ENCODE assay signal across 8 cellular contexts in the genomic region with DNA sequence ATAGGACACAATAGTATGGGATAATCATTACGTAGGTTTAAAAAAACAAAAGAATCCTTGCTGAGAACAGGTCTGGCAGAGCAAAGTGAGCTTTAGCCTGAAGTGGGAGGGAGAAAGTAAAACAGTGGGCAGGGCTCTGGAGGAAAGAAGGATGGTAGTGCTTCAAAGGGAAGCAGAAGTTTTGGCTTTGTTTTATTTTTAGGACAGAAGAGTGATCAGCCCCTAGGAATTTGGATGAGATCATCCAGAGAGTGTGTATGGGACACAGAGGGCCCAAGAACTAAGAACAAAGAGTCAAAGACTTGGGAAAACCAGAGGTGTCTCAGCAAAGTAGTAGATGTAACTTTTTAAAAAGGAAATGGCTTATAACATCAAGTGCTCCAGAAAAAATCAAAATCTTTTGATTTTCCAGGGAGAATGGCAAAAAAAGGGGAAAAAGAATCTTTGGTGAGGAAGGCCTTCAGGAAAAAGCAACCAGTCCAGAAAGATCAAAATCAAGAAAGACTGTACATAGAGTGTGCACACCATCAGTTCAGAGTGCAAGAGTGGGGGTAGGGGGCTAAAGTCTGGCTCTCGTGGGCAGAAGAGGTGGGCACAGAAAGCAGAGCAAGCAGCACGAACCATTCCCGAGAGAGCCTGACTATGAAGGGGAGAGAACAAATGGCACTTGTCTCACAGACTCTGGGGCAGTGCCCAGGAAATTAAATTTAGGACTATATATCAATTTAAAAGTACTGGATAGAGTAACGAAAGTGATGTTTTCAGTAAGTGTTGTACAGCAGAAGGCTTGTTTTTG. TPM values are rescaled to one million over a fixed set of nuclear protein-coding genes. Genes with fewer than 3 reads are reported as not detected.
A peak's percentile ranks its signal among the peaks of the same experiment; 100 is the strongest.
DNase-seq lines count a peak whose midpoint lies in the region; ATAC-seq and TF ChIP-seq lines count a peak whose summit lies in the region.

No MANE protein-coding gene starts in this region.

- peak overlapping the region; percentile 53 for H3K4me2 ChIP-seq in parathyroid adenoma (ENCODE audit: low read length)

- TF ChIP-seq CTCF in foreskin fibroblast (IDR thresholded peaks at IDR 0.05; ENCODE audit: low read depth, low read length), result no peak
- TF ChIP-seq CTCF in parathyroid adenoma (IDR thresholded peaks at IDR 0.05), result no peak

- H3K4me1 ChIP-seq in SJSA1 (replicated peaks) (peaks cover 49% of the 10 kb centered on the region), parathyroid adenoma (peaks cover 4% of the 10 kb centered on the region)

- H3K79me2 ChIP-seq in parathyroid adenoma, result peaks cover 13% of the 10 kb centered on the region

- H3K36me3 ChIP-seq in SJSA1, result peaks cover 5% of the 10 kb centered on the region
- no peaks in the 10 kb centered on the region for H3K36me3 ChIP-seq in parathyroid adenoma (ENCODE audit: control insufficient read depth, insufficient read depth, low read length)

- no peaks in the 10 kb centered on the region for H3K9me3 ChIP-seq in SJSA1 (replicated peaks)
- H3K9me3 ChIP-seq in parathyroid adenoma (ENCODE audit: control insufficient read depth, low read length), result no peaks in the 10 kb centered on the region

- DNase-seq in COLO829 (ENCODE audit: low spot score) (peak; percentile 82), SJSA1 (ENCODE audit: low read depth in 1 of 2, low spot score in 2 of 2) (peak; percentile 67 to 88), foreskin fibroblast (peak; percentile 76 to 89)

- H2AFZ ChIP-seq in parathyroid adenoma, result no peak overlapping the region

- H3K27me3 ChIP-seq in SJSA1 (replicated peaks) (no peaks in the 10 kb centered on the region), parathyroid adenoma (ENCODE audit: control insufficient read depth, insufficient read depth, low read length) (no peaks in the 10 kb centered on the region)

- no peak for ATAC-seq in HG03460 (IDR thresholded peaks at IDR 0.05; ENCODE audit: unreplicated experiment)
- no peak for ATAC-seq in GM18861 (IDR thresholded peaks at IDR 0.05; ENCODE audit: unreplicated experiment)
- no peak for ATAC-seq in HG03095 (IDR thresholded peaks at IDR 0.05; ENCODE audit: unreplicated experiment)
- no peak for ATAC-seq in HG02884 (IDR thresholded peaks at IDR 0.05; ENCODE audit: unreplicated experiment)

- no peak overlapping the region for H3K9ac ChIP-seq in parathyroid adenoma

- H3K27ac ChIP-seq in SJSA1, result peak overlapping the region; percentile 91
- H3K27ac ChIP-seq in parathyroid adenoma, result no peak overlapping the region

- H3K4me3 ChIP-seq in SJSA1 (no peak overlapping the region), foreskin fibroblast (ENCODE audit: low read depth in 1 of 2, low read length in 2 of 2) (no peak overlapping the region), parathyroid adenoma (ENCODE audit: low read depth, low read length) (peak overlapping the region; percentile 2)

RNA-seq across cellular contexts. Expression of a gene that starts 30.1 kb away (rescaled TPM):
- total RNA-seq in SJSA1 (2014; rRNA removed; shearing (Covaris generic)), result 69.2 and 113 TPM in 2 replicates
